Comparison of ENCODE assay signal across 1 cellular context in genomic region chr7:44184874-44185446, GRCh38.
TF ChIP-seq lines count a peak whose summit lies in the region.

No MANE protein-coding gene starts in this region.

TF ChIP-seq in IMR-90, 13 proteins besides CTCF, POLR2A, EP300 and RAD21 (continued from another document):
- TF ChIP-seq MXI1 (IDR thresholded peaks at IDR 0.05; ENCODE audit: borderline replicate concordance, low read depth, low read length) (no peak), MAFK (IDR thresholded peaks at IDR 0.05; ENCODE audit: low read depth, low read length) (no peak), NFE2L2 (IDR thresholded peaks at IDR 0.05; ENCODE audit: low read depth, low read length) (no peak), RFX5 (IDR thresholded peaks at IDR 0.05; ENCODE audit: low read depth, low read length) (no peak), MAZ (IDR thresholded peaks at IDR 0.05; ENCODE audit: borderline replicate concordance, low read depth, low read length) (no peak), CHD1 (IDR thresholded peaks at IDR 0.05; ENCODE audit: low read depth, low read length) (no peak), RCOR1 (IDR thresholded peaks at IDR 0.05; ENCODE audit: insufficient replicate concordance, low read length) (no peak), CEBPB (IDR thresholded peaks at IDR 0.05; ENCODE audit: low read depth, low read length) (no peak), SMC3 (IDR thresholded peaks at IDR 0.05; ENCODE audit: low read depth, low read length) (no peak), FOS (IDR thresholded peaks at IDR 0.05; ENCODE audit: low read depth, low read length) (no peak)
- TF ChIP-seq, protein P1, sequence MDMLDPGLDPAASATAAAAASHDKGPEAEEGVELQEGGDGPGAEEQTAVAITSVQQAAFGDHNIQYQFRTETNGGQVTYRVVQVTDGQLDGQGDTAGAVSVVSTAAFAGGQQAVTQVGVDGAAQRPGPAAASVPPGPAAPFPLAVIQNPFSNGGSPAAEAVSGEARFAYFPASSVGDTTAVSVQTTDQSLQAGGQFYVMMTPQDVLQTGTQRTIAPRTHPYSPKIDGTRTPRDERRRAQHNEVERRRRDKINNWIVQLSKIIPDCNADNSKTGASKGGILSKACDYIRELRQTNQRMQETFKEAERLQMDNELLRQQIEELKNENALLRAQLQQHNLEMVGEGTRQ (IDR thresholded peaks at IDR 0.05; ENCODE audit: low read depth, low read length): no peak
